ENCODE assay signal across 6 cellular contexts in genomic region chr17:28404812-28405570, GRCh38. TPM values are rescaled to one million over a fixed set of nuclear protein-coding genes. Genes with fewer than 3 reads are reported as not detected.
DNase-seq lines count a peak whose midpoint lies in the region; ATAC-seq and TF ChIP-seq lines count a peak whose summit lies in the region.

No MANE protein-coding gene starts in this region.

- 65 to 81% methylated on average over 33 of the region's 33 CpGs for WGBS in lung, 2 donors

- H3K36me3 Mint-ChIP-seq in CD4-positive, alpha-beta memory T cell: no peaks in the 10 kb centered on the region
- no peaks in the 10 kb centered on the region for H3K36me3 Mint-ChIP-seq in activated CD4-positive, alpha-beta memory T cell treated with anti-CD3 and anti-CD28 coated beads, Interleukin-2, amount 10 ng/mL, durations not matched to agents 7 days and 5 days (ENCODE audit: low read depth)

- H3K27ac Mint-ChIP-seq in CD4-positive, alpha-beta memory T cell: peak overlapping the region in 1 of 7 donors; percentile 74
- H3K27ac Mint-ChIP-seq in activated CD4-positive, alpha-beta memory T cell treated with anti-CD3 and anti-CD28 coated beads, Interleukin-2, amount 10 ng/mL, durations not matched to agents 7 days and 5 days: no peak overlapping the region

- no peaks in the 10 kb centered on the region for H3K36me3 ChIP-seq in CD4-positive, alpha-beta memory T cell (ENCODE audit: insufficient read depth, low read length)
- H3K36me3 ChIP-seq in lung (ENCODE audit: control insufficient read depth in 2 of 2, insufficient read depth in 2 of 2, low read length in 2 of 2): peaks cover 0 to 5% of the 10 kb centered on the region in 2 donors

- peaks cover 5% of the 10 kb centered on the region for H3K27me3 ChIP-seq in CD4-positive, alpha-beta memory T cell (ENCODE audit: insufficient read depth, low read length)
- no peaks in the 10 kb centered on the region for H3K27me3 ChIP-seq in lung (ENCODE audit: control insufficient read depth, insufficient read depth)

- intact Hi-C loops in CD4-positive, alpha-beta memory T cell (cut with micrococcal nuclease): no loop called here

- peaks cover 14% of the 10 kb centered on the region for H3K4me1 ChIP-seq in CD4-positive, alpha-beta memory T cell (ENCODE audit: insufficient read depth, low read length)
- H3K4me1 ChIP-seq in lung (ENCODE audit: control insufficient read depth in 2 of 2, insufficient read depth in 2 of 2, low read length in 2 of 2): peaks cover 3% of the 10 kb centered on the region in 2 donors

- ATAC-seq in lung (ENCODE audit: insufficient read depth, low FRiP score) (no peak), GM21367 (IDR thresholded peaks at IDR 0.05; ENCODE audit: unreplicated experiment) (no peak)

- peak overlapping the region; percentile 47 to 48 for H3K4me3 ChIP-seq in CD4-positive, alpha-beta memory T cell (ENCODE audit: low read length in 2 of 2)
- peak overlapping the region; percentile 64 for H3K4me3 ChIP-seq in lung

- POLR2A ChIA-PET in CD4-positive, alpha-beta memory T cell (lab: Charles Lee; ENCODE audit: partially characterized antibody): interaction anchor here (1.3 to 3.6 kb wide), 2 partner anchors 20 to 47 kb away, joined by 4 to 11 read pairs; a partner anchor contains a TSS
- POLR2A ChIA-PET in activated CD4-positive, alpha-beta memory T cell treated with anti-CD3 and anti-CD28 coated beads, Interleukin-2, amount 10 ng/mL, durations not matched to agents 7 days and 5 days (lab: Charles Lee): interaction anchor here (1.4 to 1.9 kb wide), 2 partner anchors 9 to 20 kb away, joined by 6 to 11 read pairs; no protein-coding TSS in a partner anchor
- POLR2A ChIA-PET in GM10248 (lab: Yijun Ruan, JAX): interaction anchor here (0.9 kb wide), 1 partner anchor 12 kb away, joined by 3 read pairs; no protein-coding TSS in a partner anchor

- CTCF ChIA-PET in CD4-positive, alpha-beta memory T cell (lab: Charles Lee; ENCODE audit: partially characterized antibody): interaction anchor here (2.6 kb wide), 1 partner anchor 12 kb away, joined by 16 read pairs; no protein-coding TSS in a partner anchor
- CTCF ChIA-PET in activated CD4-positive, alpha-beta memory T cell treated with anti-CD3 and anti-CD28 coated beads, Interleukin-2, amount 10 ng/mL, durations not matched to agents 7 days and 5 days (lab: Charles Lee): interaction anchor here (1.4 kb wide), 1 partner anchor 12 kb away, joined by 9 read pairs; no protein-coding TSS in a partner anchor
- CTCF ChIA-PET in GM10248 (lab: Yijun Ruan, JAX): interaction anchor here (1.1 to 2.1 kb wide), 4 partner anchors 12 to 138 kb away, joined by 3 to 20 read pairs (median 4); no protein-coding TSS in a partner anchor

- H3K27ac ChIP-seq in CD4-positive, alpha-beta memory T cell (ENCODE audit: low read depth, low read length): no peak overlapping the region
- no peak overlapping the region for H3K27ac ChIP-seq in lung (ENCODE audit: low read depth in 1 of 2, low read length in 1 of 2)

- TF ChIP-seq CTCF in lung (IDR thresholded peaks at IDR 0.05; ENCODE audit: control extremely low read depth, extremely low read depth) (no peak), GM10248 (IDR thresholded peaks at IDR 0.05; ENCODE audit: control extremely low read depth, extremely low read depth, low read depth, missing control alignments) (no peak)

- H3K4me1 Mint-ChIP-seq in CD4-positive, alpha-beta memory T cell: peaks cover 5 to 26% (median 13%) of the 10 kb centered on the region in 4 donors
- H3K4me1 Mint-ChIP-seq in activated CD4-positive, alpha-beta memory T cell treated with anti-CD3 and anti-CD28 coated beads, Interleukin-2, amount 10 ng/mL, durations not matched to agents 7 days and 5 days: peaks cover 13% of the 10 kb centered on the region

- peak overlapping the region; percentile 31 to 86 (median 76) for H3K4me3 Mint-ChIP-seq in CD4-positive, alpha-beta memory T cell
- peak overlapping the region; percentile 66 for H3K4me3 Mint-ChIP-seq in activated CD4-positive, alpha-beta memory T cell treated with anti-CD3 and anti-CD28 coated beads, Interleukin-2, amount 10 ng/mL, durations not matched to agents 7 days and 5 days

- H3K9me3 Mint-ChIP-seq in CD4-positive, alpha-beta memory T cell: no peaks in the 10 kb centered on the region
- H3K9me3 Mint-ChIP-seq in activated CD4-positive, alpha-beta memory T cell treated with anti-CD3 and anti-CD28 coated beads, Interleukin-2, amount 10 ng/mL, durations not matched to agents 7 days and 5 days: no peaks in the 10 kb centered on the region

- peaks cover 3 to 10% of the 10 kb centered on the region in 2 donors for H3K27me3 Mint-ChIP-seq in CD4-positive, alpha-beta memory T cell
- peaks cover 11% of the 10 kb centered on the region for H3K27me3 Mint-ChIP-seq in activated CD4-positive, alpha-beta memory T cell treated with anti-CD3 and anti-CD28 coated beads, Interleukin-2, amount 10 ng/mL, durations not matched to agents 7 days and 5 days

- no peaks in the 10 kb centered on the region for H3K9me3 ChIP-seq in CD4-positive, alpha-beta memory T cell (ENCODE audit: control insufficient read depth in 1 of 2, low read length in 2 of 2)
- H3K9me3 ChIP-seq in lung (ENCODE audit: control insufficient read depth in 2 of 2, insufficient read depth in 1 of 2, low read length in 1 of 2): peaks cover 0 to 2% of the 10 kb centered on the region in 2 donors

- DNase-seq in CD4-positive, alpha-beta memory T cell: no peak
- no peak for DNase-seq in activated CD4-positive, alpha-beta memory T cell treated with anti-CD3 and anti-CD28 coated beads, Interleukin-2, amount 10 ng/mL, durations not matched to agents 7 days and 5 days
- DNase-seq in lung (ENCODE audit: low spot score) (no peak), GM10248 (ENCODE audit: extremely low spot score) (no peak), NCI-H510A treated with DMSO at 0.1 percent for 48 hours (lab: John Stamatoyannopoulos, UW) (no peak)

RNA-seq across cellular contexts. Expression of gene SLC46A1, which starts 1.0 kb away (rescaled TPM):
- 1 to 10 TPM; 2.4 to 2.6 TPM for total RNA-seq in CD4-positive, alpha-beta memory T cell
- 1 to 10 TPM in 1 of 2 donors, not detected in 1; 2.3 TPM for polyA plus RNA-seq in CD4-positive, alpha-beta memory T cell
- total RNA-seq in activated CD4-positive, alpha-beta memory T cell treated with anti-CD3 and anti-CD28 coated beads, Interleukin-2, amount 10 ng/mL, durations not matched to agents 7 days and 5 days: 1 to 10 TPM in 1 of 2 experiments, under 1 TPM in 1; 0.96 to 1.1 TPM
- total RNA-seq in lung: 10 to 100 TPM in 1 of 2 donors, 1 to 10 TPM in 1; 4.6 to 23.8 TPM
- polyA plus RNA-seq in lung: 10 to 100 TPM in 1 of 2 donors, 1 to 10 TPM in 1; 8.6 to 10.2 TPM

RNA-seq across cellular contexts. Expression of gene SARM1, which starts 33.5 kb away (rescaled TPM):
- 10 to 100 TPM; 37.6 to 40.3 TPM for total RNA-seq in CD4-positive, alpha-beta memory T cell
- 1 to 10 TPM; 7.3 to 9.7 TPM for polyA plus RNA-seq in CD4-positive, alpha-beta memory T cell
- total RNA-seq in activated CD4-positive, alpha-beta memory T cell treated with anti-CD3 and anti-CD28 coated beads, Interleukin-2, amount 10 ng/mL, durations not matched to agents 7 days and 5 days: 10 to 100 TPM; 17.2 to 17.5 TPM
- total RNA-seq in lung: 10 to 100 TPM in 1 of 2 donors, 1 to 10 TPM in 1; 9.3 to 24.6 TPM
- polyA plus RNA-seq in lung: 10 to 100 TPM in 1 of 2 donors, 1 to 10 TPM in 1; 9.6 to 10.1 TPM

RNA-seq across cellular contexts. Expression of gene VTN, which starts 34.9 kb away (rescaled TPM):
- under 1 TPM in 1 of 2 experiments, not detected in 1; 0.28 TPM for total RNA-seq in CD4-positive, alpha-beta memory T cell
- polyA plus RNA-seq in CD4-positive, alpha-beta memory T cell: not detected
- under 1 TPM in 1 of 2 experiments, not detected in 1; 0.15 TPM for total RNA-seq in activated CD4-positive, alpha-beta memory T cell treated with anti-CD3 and anti-CD28 coated beads, Interleukin-2, amount 10 ng/mL, durations not matched to agents 7 days and 5 days
- total RNA-seq in lung: 1 to 10 TPM in 1 of 2 donors, under 1 TPM in 1; 0.40 to 2.5 TPM
- polyA plus RNA-seq in lung: 1 to 10 TPM; 1.3 to 1.9 TPM

RNA-seq across cellular contexts. Expression of gene SEBOX, which starts 40.0 kb away (rescaled TPM):
- total RNA-seq in CD4-positive, alpha-beta memory T cell: not detected
- polyA plus RNA-seq in CD4-positive, alpha-beta memory T cell: not detected
- total RNA-seq in activated CD4-positive, alpha-beta memory T cell treated with anti-CD3 and anti-CD28 coated beads, Interleukin-2, amount 10 ng/mL, durations not matched to agents 7 days and 5 days: not detected
- total RNA-seq in lung: not detected
- not detected for polyA plus RNA-seq in lung

RNA-seq across cellular contexts. Expression of gene POLDIP2, which starts 47.7 kb away (rescaled TPM):
- total RNA-seq in CD4-positive, alpha-beta memory T cell: 10 to 100 TPM; 27.8 to 28.7 TPM
- 100 to 1,000 TPM in 1 of 2 donors, 10 to 100 TPM in 1; 67.8 to 125 TPM for polyA plus RNA-seq in CD4-positive, alpha-beta memory T cell
- total RNA-seq in activated CD4-positive, alpha-beta memory T cell treated with anti-CD3 and anti-CD28 coated beads, Interleukin-2, amount 10 ng/mL, durations not matched to agents 7 days and 5 days: 10 to 100 TPM; 54.3 to 56.2 TPM
- total RNA-seq in lung: 10 to 100 TPM; 38.7 to 82.6 TPM
- polyA plus RNA-seq in lung: 10 to 100 TPM; 43.6 to 80.9 TPM
